ENCODE assay signal across 2 cellular contexts in genomic region chr6:73516712-73517489, GRCh38.
TF ChIP-seq lines count a peak whose summit lies in the region.

No MANE protein-coding gene starts in this region.

TF ChIP-seq in HEK293, 187 proteins besides CTCF, POLR2A, EP300 and RAD21 (continues in another document):
- TF ChIP-seq REPIN1 (tag by site-specific recombination; IDR thresholded peaks at IDR 0.05; ENCODE audit: low read depth) (no peak), ZNF791 (tag by site-specific recombination; IDR thresholded peaks at IDR 0.05) (no peak), ZNF521 (tag by site-specific recombination; IDR thresholded peaks at IDR 0.05) (no peak), ZNF610 (tag by site-specific recombination; IDR thresholded peaks at IDR 0.05; ENCODE audit: borderline replicate concordance) (no peak), ZBTB20 (tag by site-specific recombination; IDR thresholded peaks at IDR 0.05) (no peak), PRDM10 (tag by site-specific recombination; IDR thresholded peaks at IDR 0.05) (peak; percentile 68), ZNF175 (tag by site-specific recombination; IDR thresholded peaks at IDR 0.05) (no peak), ZNF280C (tag by site-specific recombination; IDR thresholded peaks at IDR 0.05) (no peak), ZBTB1 (tag by site-specific recombination; IDR thresholded peaks at IDR 0.05) (no peak), ZBTB8A (tag by site-specific recombination; IDR thresholded peaks at IDR 0.05) (no peak), TSHZ1 (tag by site-specific recombination; IDR thresholded peaks at IDR 0.05; ENCODE audit: borderline replicate concordance) (no peak), ZNF624 (tag by site-specific recombination; IDR thresholded peaks at IDR 0.05) (no peak), SETDB1 (IDR thresholded peaks at IDR 0.05; ENCODE audit: insufficient read length, low read length) (no peak), ZNF350 (tag by site-specific recombination; IDR thresholded peaks at IDR 0.05) (no peak), SCRT2 (tag by site-specific recombination; IDR thresholded peaks at IDR 0.05) (no peak), YY2 (tag by site-specific recombination; IDR thresholded peaks at IDR 0.05) (no peak), PRDM6 (tag by site-specific recombination; IDR thresholded peaks at IDR 0.05) (peak; percentile 54), ZSCAN23 (tag by site-specific recombination; IDR thresholded peaks at IDR 0.05) (no peak), ZNF747 (tag by site-specific recombination; IDR thresholded peaks at IDR 0.05) (no peak)

TF ChIP-seq in HepG2, 621 proteins besides CTCF, POLR2A, EP300 and RAD21:
- TF ChIP-seq HNF1B (CRISPR knock-in tag; IDR thresholded peaks at IDR 0.05) (no peak), PAWR (CRISPR knock-in tag; IDR thresholded peaks at IDR 0.05; ENCODE audit: borderline replicate concordance) (no peak), PAF1 (CRISPR knock-in tag; IDR thresholded peaks at IDR 0.05) (peak; percentile 93; the same call in 1 of the 2 replicates), ZFP1 (CRISPR knock-in tag; IDR thresholded peaks at IDR 0.05) (0 out of 2 replicates have a peak, but pooled peaks have one; percentile 30), NFIC (IDR thresholded peaks at IDR 0.05; ENCODE audit: low read length) (peak; percentile 9; the same call in 1 of the 2 replicates), SAP130 (CRISPR knock-in tag; IDR thresholded peaks at IDR 0.05; ENCODE audit: low read depth) (0 out of 2 replicates have a peak, but pooled peaks have one; percentile 15), SOX13 (IDR thresholded peaks at IDR 0.05) (no peak), SOX13 (CRISPR knock-in tag; conservative IDR thresholded peaks at IDR 0.05 in 1 of 2, IDR thresholded peaks at IDR 0.05 in 1 of 2) (peak in 1 of 2 experiments; percentile 72; a peak in 1 of 4 replicates), KLF15 (CRISPR knock-in tag; IDR thresholded peaks at IDR 0.05; ENCODE audit: borderline replicate concordance) (no peak), SNRNP70 (IDR thresholded peaks at IDR 0.05; ENCODE audit: low read depth, low read length) (0 out of 2 replicates have a peak, but pooled peaks have one; percentile 15), SSRP1 (CRISPR knock-in tag; IDR thresholded peaks at IDR 0.05) (peak; percentile 99), RBFOX2 (IDR thresholded peaks at IDR 0.05; ENCODE audit: low read depth, low read length) (peak; percentile 87), ZNF556 (CRISPR knock-in tag; IDR thresholded peaks at IDR 0.05; ENCODE audit: borderline replicate concordance) (no peak), HNRNPL (IDR thresholded peaks at IDR 0.05; ENCODE audit: low read depth, low read length) (0 out of 2 replicates have a peak, but pooled peaks have one; percentile 25), POLR2AphosphoS5 (IDR thresholded peaks at IDR 0.05; ENCODE audit: low read depth, low read length) (peak; percentile 76), KDM6A (CRISPR knock-in tag; IDR thresholded peaks at IDR 0.05; ENCODE audit: low read depth) (no peak), KLF9 (CRISPR knock-in tag; IDR thresholded peaks at IDR 0.05; ENCODE audit: low read depth) (no peak), ZXDC (CRISPR knock-in tag; IDR thresholded peaks at IDR 0.05) (no peak), POLR2AphosphoS2 (IDR thresholded peaks at IDR 0.05; ENCODE audit: low read depth, low read length) (peak; percentile 90), RBM22 (optimal IDR thresholded peaks at IDR 0.05; ENCODE audit: low read length) (peak; percentile 100), SNAPC5 (CRISPR knock-in tag; IDR thresholded peaks at IDR 0.05; ENCODE audit: borderline replicate concordance) (no peak), SRSF4 (IDR thresholded peaks at IDR 0.05; ENCODE audit: low read depth, low read length, poor library complexity, severe bottlenecking) (peak; percentile 81), AGO2 (optimal IDR thresholded peaks at IDR 0.05; ENCODE audit: low read depth, low read length) (peak; percentile 89), POLR2G (IDR thresholded peaks at IDR 0.05; ENCODE audit: low read depth, low read length) (peak; percentile 74)
